In the genomic region with DNA sequence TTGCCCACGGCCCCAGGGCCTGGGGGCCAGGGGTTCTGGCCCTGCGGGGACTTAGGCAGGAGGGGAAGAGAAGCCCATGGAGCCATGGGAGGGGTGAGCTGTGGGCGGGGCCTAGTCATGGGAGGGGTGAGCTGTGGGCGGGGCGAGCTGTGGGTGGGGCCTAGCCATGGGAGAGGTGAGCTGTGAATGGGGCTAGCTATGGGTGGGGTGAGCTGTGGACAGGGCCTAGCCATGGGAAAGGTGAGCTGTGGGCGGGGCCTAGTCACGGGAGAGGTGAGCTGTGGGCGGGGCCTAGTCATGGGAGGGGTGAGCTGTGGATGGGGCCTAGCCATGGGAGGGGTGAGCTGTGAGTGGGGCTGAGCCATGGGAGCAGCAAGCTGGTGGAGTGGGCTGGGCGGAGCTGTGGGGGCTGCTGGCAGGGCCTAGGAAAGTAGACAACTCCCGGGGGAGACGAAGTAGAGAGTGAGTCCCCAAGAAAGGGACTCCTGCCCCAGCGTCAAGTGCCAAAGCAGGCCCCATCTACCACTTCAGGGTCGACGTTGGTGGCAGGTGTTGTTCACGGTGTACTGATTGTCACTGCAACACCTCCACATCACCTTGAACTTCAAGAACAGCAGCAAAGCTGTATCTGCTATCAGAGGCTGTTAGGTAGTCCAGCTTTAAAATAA, we compare ENCODE assay signal across 14 cellular contexts. TPM values are rescaled to one million over a fixed set of nuclear protein-coding genes. Genes with fewer than 3 reads are reported as not detected.
DNase-seq lines count a peak whose midpoint lies in the region; ATAC-seq and TF ChIP-seq lines count a peak whose summit lies in the region.
"Had no signal": no experiment of that assay in that cellular context is flagged by ENCODE, and none has a peak within 500 bp of the region (broad histone marks: within the 10 kb centered on the region; RNA-seq: fewer than 3 reads in every experiment).

No MANE protein-coding gene starts in this region.

- no peaks in the 10 kb centered on the region for H3K9me3 Mint-ChIP-seq in activated T-helper 17 cell treated with anti-CD3 and anti-CD28 coated beads, Interleukin-2, amount 50 U/mL, for 72 hours
- H3K9me3 Mint-ChIP-seq in nephron: no peaks in the 10 kb centered on the region
- H3K9me3 Mint-ChIP-seq: stimulated activated memory B cell treated with anti-CD40 and anti-IgM and Interleukin-4, amounts not matched to agents 10 μg/mL and 1 μg/mL and 100 μg/mL, for 72 hours had no signal

- no peak overlapping the region for H3K27ac Mint-ChIP-seq in activated T-helper 17 cell treated with anti-CD3 and anti-CD28 coated beads, Interleukin-2, amount 50 U/mL, for 72 hours
- peak overlapping the region in 2 of 3 experiments; percentile 58 to 98 for H3K27ac Mint-ChIP-seq in nephron
- H3K27ac Mint-ChIP-seq: progenitor cell of endocrine pancreas had no signal

- no peaks in the 10 kb centered on the region for H3K27me3 Mint-ChIP-seq in activated T-helper 17 cell treated with anti-CD3 and anti-CD28 coated beads, Interleukin-2, amount 50 U/mL, for 72 hours
- H3K27me3 Mint-ChIP-seq in nephron (ENCODE audit: low read depth): no peaks in the 10 kb centered on the region

- H3K4me3 Mint-ChIP-seq in activated T-helper 17 cell treated with anti-CD3 and anti-CD28 coated beads, Interleukin-2, amount 50 U/mL, for 72 hours: no peak overlapping the region
- H3K4me3 Mint-ChIP-seq in nephron: no peak overlapping the region
- H3K4me3 Mint-ChIP-seq: stimulated activated memory B cell treated with anti-CD40 and anti-IgM and Interleukin-4, amounts not matched to agents 10 μg/mL and 1 μg/mL and 100 μg/mL, for 72 hours had no signal

- in situ Hi-C loops in GM13977 (cut with MboI; ENCODE audit: low pct_unique_long_range_greater_than_20kb, low sequenced_read_pairs, unreplicated experiment): no loop called here

- no peak for TF ChIP-seq CTCF in GM13977 (IDR thresholded peaks at IDR 0.05; ENCODE audit: extremely low read depth, insufficient read depth, missing control alignments)
- no peak for TF ChIP-seq CTCF in nephron (IDR thresholded peaks at IDR 0.05; ENCODE audit: unreplicated experiment in 3 of 3)
- TF ChIP-seq CTCF in GM20000 (IDR thresholded peaks at IDR 0.05; ENCODE audit: extremely low read depth, missing control alignments): no peak

- DNase-seq in NCI-H82 (lab: John Stamatoyannopoulos, UW): peak; percentile 44
- no peak for DNase-seq in NCI-H82 treated with DMSO at 0.1 percent for 48 hours (lab: John Stamatoyannopoulos, UW; ENCODE audit: unreplicated experiment)
- DNase-seq in GM13977 (ENCODE audit: low spot score): peak; percentile 41
- no peak for DNase-seq in GM20000 (ENCODE audit: low spot score)
- DNase-seq: activated CD4-positive, CD25-positive, alpha-beta regulatory T cell treated with anti-CD3 and anti-CD28 coated beads, Interleukin-2, amount 50 U/mL, for 72 hours; GDM1; NCI-H774; stimulated activated CD4-positive, alpha-beta T cell treated with anti-CD3 and anti-CD28 coated beads, Interleukin-1b, Interleukin-23, amount 100 ng/mL, for 48 hours had no signal

- H3K36me3 Mint-ChIP-seq in activated T-helper 17 cell treated with anti-CD3 and anti-CD28 coated beads, Interleukin-2, amount 50 U/mL, for 72 hours (ENCODE audit: low read depth): no peaks in the 10 kb centered on the region
- H3K36me3 Mint-ChIP-seq in nephron (ENCODE audit: low read depth): no peaks in the 10 kb centered on the region
- H3K36me3 Mint-ChIP-seq: stimulated activated memory B cell treated with anti-CD40 and anti-IgM and Interleukin-4, amounts not matched to agents 10 μg/mL and 1 μg/mL and 100 μg/mL, for 72 hours had no signal

- no peaks in the 10 kb centered on the region for H3K4me1 Mint-ChIP-seq in activated T-helper 17 cell treated with anti-CD3 and anti-CD28 coated beads, Interleukin-2, amount 50 U/mL, for 72 hours
- H3K4me1 Mint-ChIP-seq in nephron: peaks cover 52% of the 10 kb centered on the region

- peak; percentile 37 for ATAC-seq in activated T-helper 17 cell treated with anti-CD3 and anti-CD28 coated beads, Interleukin-2, amount 50 U/mL, for 72 hours (replicated peaks)
- no peak for ATAC-seq in GM18520 (IDR thresholded peaks at IDR 0.05; ENCODE audit: unreplicated experiment)
- ATAC-seq in HG02870 (IDR thresholded peaks at IDR 0.05; ENCODE audit: unreplicated experiment): no peak
- ATAC-seq: stimulated activated memory B cell treated with anti-CD40 and anti-IgM and Interleukin-4, amounts not matched to agents 10 μg/mL and 1 μg/mL and 100 μg/mL, for 72 hours had no signal

RNA-seq across cellular contexts. Expression of a gene that starts 19.2 kb away (rescaled TPM):
- total RNA-seq in activated T-helper 17 cell treated with anti-CD3 and anti-CD28 coated beads, Interleukin-2, amount 50 U/mL, for 72 hours: 10 to 100 TPM; 14.3 to 17.9 TPM

RNA-seq across cellular contexts. Expression of a gene that starts 53.8 kb away (rescaled TPM):
- total RNA-seq in activated T-helper 17 cell treated with anti-CD3 and anti-CD28 coated beads, Interleukin-2, amount 50 U/mL, for 72 hours: 10 to 100 TPM; 11.2 to 15.3 TPM

RNA-seq across cellular contexts. Expression of a gene that starts 57.3 kb away (rescaled TPM):
- total RNA-seq in activated T-helper 17 cell treated with anti-CD3 and anti-CD28 coated beads, Interleukin-2, amount 50 U/mL, for 72 hours: 10 to 100 TPM; 34.0 to 42.8 TPM

Comparison
In these comparisons a context has a peak if more than half of its experiments do, and no peak if none do; other contexts are left out.
1. DNase-seq: peak in NCI-H82 (single experiment) and GM13977 (single experiment); none in NCI-H82 treated with DMSO at 0.1 percent for 48 hours (single experiment) and GM20000 (single experiment).